In the genomic region with DNA sequence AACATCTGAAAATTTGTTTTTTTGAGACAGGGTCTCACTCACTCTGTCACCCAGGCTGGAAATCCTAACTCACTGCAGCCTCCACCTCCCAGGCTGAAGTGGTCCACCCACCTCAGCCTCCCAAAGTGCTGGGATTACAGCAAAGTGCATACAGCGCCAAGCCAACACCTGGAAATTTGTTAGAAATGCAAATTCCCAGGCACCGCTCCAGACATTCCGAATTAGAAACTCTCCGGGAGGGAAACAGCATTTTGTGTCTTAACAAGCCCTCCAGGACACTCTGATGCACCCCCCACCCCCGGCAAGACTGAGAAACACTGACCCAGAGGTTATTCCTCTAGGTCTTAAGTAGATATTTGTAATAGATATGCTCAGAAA, we compare ENCODE assay signal across 19 cellular contexts. TPM values are rescaled to one million over a fixed set of nuclear protein-coding genes. Genes with fewer than 3 reads are reported as not detected.
DNase-seq lines count a peak whose midpoint lies in the region; ATAC-seq lines count a peak whose summit lies in the region.
"Had no signal": no experiment of that assay in that cellular context is flagged by ENCODE, and none has a peak within 500 bp of the region (broad histone marks: within the 10 kb centered on the region; RNA-seq: fewer than 3 reads in every experiment).

No MANE protein-coding gene starts in this region.

- no peak overlapping the region for H2AK5ac ChIP-seq in trophoblast cell (ENCODE audit: low read length)

- H3K23ac ChIP-seq in trophoblast cell (ENCODE audit: low read length) = no peak overlapping the region

- no peak overlapping the region for H3K14ac ChIP-seq in trophoblast cell (ENCODE audit: low read length)

- H3K9ac ChIP-seq in iPS-18a (ENCODE audit: low read length) = no peak overlapping the region
- H3K9ac ChIP-seq in trophoblast cell (ENCODE audit: low read length) = no peak overlapping the region

- H3K4me1 Mint-ChIP-seq in T-helper 17 cell = peaks cover 40% of the 10 kb centered on the region

- H4K8ac ChIP-seq in trophoblast cell (ENCODE audit: low read depth, low read length) = no peak overlapping the region

- peak overlapping the region; percentile 4 for H3K4ac ChIP-seq in trophoblast cell (ENCODE audit: low read depth, low read length)

- H3K27ac Mint-ChIP-seq in T-helper 17 cell = peak overlapping the region; percentile 53

- peaks cover 14% of the 10 kb centered on the region for H3K79me2 ChIP-seq in trophoblast cell (ENCODE audit: control insufficient read depth, insufficient read depth, low read length, poor library complexity)

- H3K4me3 Mint-ChIP-seq in T-helper 17 cell = peak overlapping the region; percentile 21

- H3K27me3 ChIP-seq in H7 (ENCODE audit: control insufficient read depth, insufficient read depth, low read length) = no peaks in the 10 kb centered on the region
- H3K27me3 ChIP-seq in iPS-18a (ENCODE audit: control insufficient read depth, insufficient read depth, low read length) = no peaks in the 10 kb centered on the region
- H3K27me3 ChIP-seq in trophoblast cell (ENCODE audit: insufficient read depth, low read length) = no peaks in the 10 kb centered on the region

- no peak overlapping the region for H4K12ac ChIP-seq in trophoblast cell (ENCODE audit: low read depth, low read length)

- H3K27me3 Mint-ChIP-seq in T-helper 17 cell = no peaks in the 10 kb centered on the region

- peak; percentile 32 for DNase-seq in H7
- no peak for DNase-seq in T-helper 17 cell
- DNase-seq in trophoblast cell = no peak
- DNase-seq in NCI-H2081 treated with DMSO at 0.1 percent for 48 hours (lab: John Stamatoyannopoulos, UW) = no peak
- DNase-seq in T-helper 9 cell = no peak
- no peak for DNase-seq in mucosa of gallbladder (ENCODE audit: low spot score)
- DNase-seq: ACHN, DMS79 treated with DMSO at 0.1 percent for 48 hours, KG1, MV-4-11, NCI-H1417, NCI-H187, NCI-H226, NCI-H524 treated with DMSO at 0.1 percent for 48 hours, PC-3, RPMI8226 had no signal

- H3K27ac ChIP-seq in iPS-18a (ENCODE audit: low read length) (no peak overlapping the region), trophoblast cell (ENCODE audit: low read depth, low read length) (no peak overlapping the region)
- H3K27ac ChIP-seq: C4-2B had no signal

- H3K18ac ChIP-seq in trophoblast cell (ENCODE audit: low read length) = no peak overlapping the region

- H2BK120ac ChIP-seq in trophoblast cell (ENCODE audit: insufficient read depth, low read length, poor library complexity) = no peak overlapping the region

- H3K4me3 ChIP-seq in H7 (ENCODE audit: insufficient read depth, low read depth, low read length) = no peak overlapping the region
- peak overlapping the region; percentile 14 for H3K4me3 ChIP-seq in iPS-18a (ENCODE audit: low read length)
- no peak overlapping the region for H3K4me3 ChIP-seq in trophoblast cell (ENCODE audit: low read depth, low read length)

- no peak overlapping the region for H2AFZ ChIP-seq in trophoblast cell (ENCODE audit: insufficient read depth, low read length, poor library complexity)

- no peak overlapping the region for H4K91ac ChIP-seq in trophoblast cell (ENCODE audit: low read depth, low read length)

- H3K36me3 Mint-ChIP-seq in T-helper 17 cell (ENCODE audit: low read depth) = no peaks in the 10 kb centered on the region

- no peaks in the 10 kb centered on the region for H3K36me3 ChIP-seq in H7 (replicated peaks; ENCODE audit: control insufficient read depth, insufficient read depth, low read length)
- no peaks in the 10 kb centered on the region for H3K36me3 ChIP-seq in iPS-18a (ENCODE audit: control insufficient read depth, low read depth, low read length)
- H3K36me3 ChIP-seq in trophoblast cell (ENCODE audit: control insufficient read depth in 1 of 2, insufficient read depth in 2 of 2, low read length in 2 of 2) = no peaks in the 10 kb centered on the region

- no peaks in the 10 kb centered on the region for H3K79me1 ChIP-seq in trophoblast cell (ENCODE audit: low read length)

- H3K9me3 ChIP-seq in T-helper 17 cell (ENCODE audit: control insufficient read depth, low read length, poor library complexity, severe bottlenecking) (no peaks in the 10 kb centered on the region), iPS-18a (ENCODE audit: control insufficient read depth, low read depth, low read length) (no peaks in the 10 kb centered on the region), trophoblast cell (ENCODE audit: insufficient read depth, low read depth, low read length) (no peaks in the 10 kb centered on the region)

- H2BK5ac ChIP-seq in trophoblast cell (ENCODE audit: low read depth, low read length, poor library complexity) = no peak overlapping the region

- ATAC-seq in T-helper 17 cell = no peak
- ATAC-seq: HCT116, PC-3 had no signal

- peak overlapping the region; percentile 27 for H3K4me2 ChIP-seq in trophoblast cell (ENCODE audit: low read length)

- H2BK12ac ChIP-seq in trophoblast cell (ENCODE audit: low read length) = no peak overlapping the region

- peaks cover 20% of the 10 kb centered on the region for H3K4me1 ChIP-seq in iPS-18a (ENCODE audit: control insufficient read depth, low read depth, low read length)
- peaks cover 5 to 10% of the 10 kb centered on the region in 2 experiments for H3K4me1 ChIP-seq in trophoblast cell (ENCODE audit: control insufficient read depth in 1 of 2, insufficient read depth in 2 of 2, low read length in 2 of 2)

- WGBS in trophoblast cell (ENCODE audit: extremely low coverage, insufficient coverage, insufficient read length) = no CpG with 5 or more reads among the region's 5 CpGs

RNA-seq across cellular contexts. Expression of gene ARID4B, which starts 49.1 kb away (rescaled TPM):
- 16.0 and 27.0 TPM in 2 replicates for total RNA-seq in H7 (2014; rRNA removed; shearing (Covaris generic))
- total RNA-seq in T-helper 17 cell = 100 to 1,000 TPM; 163 to 182 TPM
- polyA plus RNA-seq in trophoblast cell (2013) = 24.9 and 25.2 TPM in 2 replicates
- total RNA-seq in mucosa of gallbladder = 39.9 TPM

RNA-seq across cellular contexts. Expression of gene GGPS1, which starts 49.5 kb away (rescaled TPM):
- total RNA-seq in H7 (2014; rRNA removed; shearing (Covaris generic)) = 52.5 and 53.8 TPM in 2 replicates
- 10 to 100 TPM; 28.0 to 28.2 TPM for total RNA-seq in T-helper 17 cell
- 52.1 and 52.6 TPM in 2 replicates for polyA plus RNA-seq in trophoblast cell (2013)
- 34.5 TPM for total RNA-seq in mucosa of gallbladder
